In the genomic region with DNA sequence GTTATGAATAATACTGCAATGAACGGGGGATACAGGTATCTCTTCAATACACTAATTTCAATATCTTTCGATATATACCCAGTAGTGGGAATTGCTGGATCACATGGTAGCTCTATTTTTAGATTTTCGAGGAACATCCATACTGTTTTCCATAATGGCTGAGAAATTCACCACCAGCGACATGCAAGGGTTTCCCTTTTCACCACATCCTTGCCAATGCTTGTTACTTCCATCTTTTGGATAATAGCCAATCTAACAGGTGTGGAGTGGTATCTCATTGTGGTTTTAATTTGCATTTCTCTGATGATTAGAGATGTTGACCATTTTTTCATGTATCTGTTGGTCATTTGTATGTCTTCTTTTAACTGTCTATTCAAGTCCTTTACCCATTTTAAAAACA, we compare ENCODE assay signal across 1 cellular context.
A peak's percentile ranks its signal among the peaks of the same experiment; 100 is the strongest.
TF ChIP-seq lines count a peak whose summit lies in the region.

No MANE protein-coding gene starts in this region.

TF ChIP-seq in GM12878, 131 proteins besides CTCF, POLR2A, EP300 and RAD21:
- TF ChIP-seq RUNX3 (IDR thresholded peaks at IDR 0.05; ENCODE audit: low read length) (peak; percentile 81), PAX8 (IDR thresholded peaks at IDR 0.05) (no peak), NFIC (IDR thresholded peaks at IDR 0.05; ENCODE audit: low read depth, low read length) (no peak), CREM (IDR thresholded peaks at IDR 0.05; ENCODE audit: low read depth) (no peak), BCL11A (IDR thresholded peaks at IDR 0.05; ENCODE audit: low read depth, low read length) (no peak), MTA2 (IDR thresholded peaks at IDR 0.05; ENCODE audit: low read depth) (peak; percentile 25; the same call in 1 of the 2 replicates), STAT3 (IDR thresholded peaks at IDR 0.05; ENCODE audit: low read depth, low read length) (no peak), RFX5 (IDR thresholded peaks at IDR 0.05; ENCODE audit: low read depth, low read length) (no peak), IKZF2 (IDR thresholded peaks at IDR 0.05) (peak; percentile 92 to 93), E2F8 (IDR thresholded peaks at IDR 0.05; ENCODE audit: low read depth, partially characterized antibody) (no peak), SMAD5 (IDR thresholded peaks at IDR 0.05; ENCODE audit: low read depth) (no peak), EED (IDR thresholded peaks at IDR 0.05; ENCODE audit: low read depth) (peak; percentile 81), PML (IDR thresholded peaks at IDR 0.05; ENCODE audit: low read length) (no peak), ZNF207 (IDR thresholded peaks at IDR 0.05; ENCODE audit: borderline replicate concordance) (no peak), IKZF1 (conservative IDR thresholded peaks at IDR 0.05) (peak; percentile 90), SPI1 (IDR thresholded peaks at IDR 0.05; ENCODE audit: borderline replicate concordance, insufficient read depth, low read depth, low read length) (no peak), ATF7 (IDR thresholded peaks at IDR 0.05; ENCODE audit: low read depth) (no peak), TCF3 (IDR thresholded peaks at IDR 0.05; ENCODE audit: borderline replicate concordance, insufficient read depth, low read depth, low read length) (no peak), SP1 (IDR thresholded peaks at IDR 0.05; ENCODE audit: low read depth, low read length) (no peak), CBX5 (IDR thresholded peaks at IDR 0.05; ENCODE audit: low read depth) (no peak), PRDM15 (CRISPR knock-in tag; IDR thresholded peaks at IDR 0.05) (no peak), POU2F2 (IDR thresholded peaks at IDR 0.05; ENCODE audit: borderline replicate concordance, low read depth, low read length) (peak; percentile 31; the same call in 1 of the 3 replicates), SRF (IDR thresholded peaks at IDR 0.05; ENCODE audit: low read depth in 2 of 2, low read length in 2 of 2) (no peak), ZNF622 (IDR thresholded peaks at IDR 0.05) (no peak), ZBTB11 (CRISPR knock-in tag; IDR thresholded peaks at IDR 0.05) (no peak), ZNF274 (IDR thresholded peaks at IDR 0.05; ENCODE audit: insufficient read depth, insufficient read length) (no peak), WRNIP1 (IDR thresholded peaks at IDR 0.05; ENCODE audit: borderline replicate concordance, low read depth, low read length) (no peak), GATAD2B (conservative IDR thresholded peaks at IDR 0.05; ENCODE audit: low read depth) (0 out of 2 replicates have a peak, but pooled peaks have one; percentile 29), TCF12 (IDR thresholded peaks at IDR 0.05; ENCODE audit: low read depth, low read length) (peak; percentile 79), MEF2B (IDR thresholded peaks at IDR 0.05; ENCODE audit: partially characterized antibody, poor library complexity, severe bottlenecking) (peak; percentile 20)
- TF ChIP-seq, protein P1, sequence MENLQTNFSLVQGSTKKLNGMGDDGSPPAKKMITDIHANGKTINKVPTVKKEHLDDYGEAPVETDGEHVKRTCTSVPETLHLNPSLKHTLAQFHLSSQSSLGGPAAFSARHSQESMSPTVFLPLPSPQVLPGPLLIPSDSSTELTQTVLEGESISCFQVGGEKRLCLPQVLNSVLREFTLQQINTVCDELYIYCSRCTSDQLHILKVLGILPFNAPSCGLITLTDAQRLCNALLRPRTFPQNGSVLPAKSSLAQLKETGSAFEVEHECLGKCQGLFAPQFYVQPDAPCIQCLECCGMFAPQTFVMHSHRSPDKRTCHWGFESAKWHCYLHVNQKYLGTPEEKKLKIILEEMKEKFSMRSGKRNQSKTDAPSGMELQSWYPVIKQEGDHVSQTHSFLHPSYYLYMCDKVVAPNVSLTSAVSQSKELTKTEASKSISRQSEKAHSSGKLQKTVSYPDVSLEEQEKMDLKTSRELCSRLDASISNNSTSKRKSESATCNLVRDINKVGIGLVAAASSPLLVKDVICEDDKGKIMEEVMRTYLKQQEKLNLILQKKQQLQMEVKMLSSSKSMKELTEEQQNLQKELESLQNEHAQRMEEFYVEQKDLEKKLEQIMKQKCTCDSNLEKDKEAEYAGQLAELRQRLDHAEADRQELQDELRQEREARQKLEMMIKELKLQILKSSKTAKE (IDR thresholded peaks at IDR 0.05; ENCODE audit: low read depth, poor library complexity, severe bottlenecking) = no peak
- TF ChIP-seq, protein P2, sequence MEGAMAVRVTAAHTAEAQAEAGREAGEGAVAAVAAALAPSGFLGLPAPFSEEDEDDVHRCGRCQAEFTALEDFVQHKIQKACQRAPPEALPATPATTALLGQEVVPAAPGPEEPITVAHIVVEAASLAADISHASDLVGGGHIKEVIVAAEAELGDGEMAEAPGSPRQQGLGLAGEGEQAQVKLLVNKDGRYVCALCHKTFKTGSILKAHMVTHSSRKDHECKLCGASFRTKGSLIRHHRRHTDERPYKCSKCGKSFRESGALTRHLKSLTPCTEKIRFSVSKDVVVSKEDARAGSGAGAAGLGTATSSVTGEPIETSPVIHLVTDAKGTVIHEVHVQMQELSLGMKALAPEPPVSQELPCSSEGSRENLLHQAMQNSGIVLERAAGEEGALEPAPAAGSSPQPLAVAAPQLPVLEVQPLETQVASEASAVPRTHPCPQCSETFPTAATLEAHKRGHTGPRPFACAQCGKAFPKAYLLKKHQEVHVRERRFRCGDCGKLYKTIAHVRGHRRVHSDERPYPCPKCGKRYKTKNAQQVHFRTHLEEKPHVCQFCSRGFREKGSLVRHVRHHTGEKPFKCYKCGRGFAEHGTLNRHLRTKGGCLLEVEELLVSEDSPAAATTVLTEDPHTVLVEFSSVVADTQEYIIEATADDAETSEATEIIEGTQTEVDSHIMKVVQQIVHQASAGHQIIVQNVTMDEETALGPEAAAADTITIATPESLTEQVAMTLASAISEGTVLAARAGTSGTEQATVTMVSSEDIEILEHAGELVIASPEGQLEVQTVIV (IDR thresholded peaks at IDR 0.05; ENCODE audit: borderline replicate concordance, partially characterized antibody) = no peak
- TF ChIP-seq, protein P3, sequence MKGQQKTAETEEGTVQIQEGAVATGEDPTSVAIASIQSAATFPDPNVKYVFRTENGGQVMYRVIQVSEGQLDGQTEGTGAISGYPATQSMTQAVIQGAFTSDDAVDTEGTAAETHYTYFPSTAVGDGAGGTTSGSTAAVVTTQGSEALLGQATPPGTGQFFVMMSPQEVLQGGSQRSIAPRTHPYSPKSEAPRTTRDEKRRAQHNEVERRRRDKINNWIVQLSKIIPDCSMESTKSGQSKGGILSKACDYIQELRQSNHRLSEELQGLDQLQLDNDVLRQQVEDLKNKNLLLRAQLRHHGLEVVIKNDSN (IDR thresholded peaks at IDR 0.05; ENCODE audit: borderline replicate concordance, extremely low read length, insufficient read depth, low read depth, low read length) = no peak
- TF ChIP-seq, protein P4, sequence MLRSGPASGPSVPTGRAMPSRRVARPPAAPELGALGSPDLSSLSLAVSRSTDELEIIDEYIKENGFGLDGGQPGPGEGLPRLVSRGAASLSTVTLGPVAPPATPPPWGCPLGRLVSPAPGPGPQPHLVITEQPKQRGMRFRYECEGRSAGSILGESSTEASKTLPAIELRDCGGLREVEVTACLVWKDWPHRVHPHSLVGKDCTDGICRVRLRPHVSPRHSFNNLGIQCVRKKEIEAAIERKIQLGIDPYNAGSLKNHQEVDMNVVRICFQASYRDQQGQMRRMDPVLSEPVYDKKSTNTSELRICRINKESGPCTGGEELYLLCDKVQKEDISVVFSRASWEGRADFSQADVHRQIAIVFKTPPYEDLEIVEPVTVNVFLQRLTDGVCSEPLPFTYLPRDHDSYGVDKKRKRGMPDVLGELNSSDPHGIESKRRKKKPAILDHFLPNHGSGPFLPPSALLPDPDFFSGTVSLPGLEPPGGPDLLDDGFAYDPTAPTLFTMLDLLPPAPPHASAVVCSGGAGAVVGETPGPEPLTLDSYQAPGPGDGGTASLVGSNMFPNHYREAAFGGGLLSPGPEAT (IDR thresholded peaks at IDR 0.05; ENCODE audit: low read depth) = no peak
